ENCODE assay signal across 1 cellular context in genomic region chr2:105328281-105329196, GRCh38.
TF ChIP-seq lines count a peak whose summit lies in the region.

No MANE protein-coding gene starts in this region.

TF ChIP-seq in HepG2, 621 proteins besides CTCF, POLR2A, EP300 and RAD21 (continued from another document and continues in another):
- TF ChIP-seq STAT6 (CRISPR knock-in tag; IDR thresholded peaks at IDR 0.05; ENCODE audit: borderline replicate concordance) (no peak), ZNF782 (CRISPR knock-in tag; IDR thresholded peaks at IDR 0.05; ENCODE audit: borderline replicate concordance) (peak; percentile 87; the same call in 1 of the 2 replicates), ZFP82 (CRISPR knock-in tag; IDR thresholded peaks at IDR 0.05; ENCODE audit: borderline replicate concordance) (no peak), U2AF1 (optimal IDR thresholded peaks at IDR 0.05; ENCODE audit: low read depth, low read length) (no peak), ATF7 (IDR thresholded peaks at IDR 0.05) (no peak), ATF7 (CRISPR knock-in tag; IDR thresholded peaks at IDR 0.05) (peak; percentile 82), ZXDC (CRISPR knock-in tag; IDR thresholded peaks at IDR 0.05) (peak; percentile 45), AFF4 (CRISPR knock-in tag; IDR thresholded peaks at IDR 0.05) (peak; percentile 83; the same call in 1 of the 2 replicates), ZNF704 (CRISPR knock-in tag; IDR thresholded peaks at IDR 0.05; ENCODE audit: borderline replicate concordance) (peak; percentile 99), FOXK2 (IDR thresholded peaks at IDR 0.05) (no peak), ZNF740 (CRISPR knock-in tag; IDR thresholded peaks at IDR 0.05) (no peak; the same call in 1 of the 2 replicates), ESRRA (CRISPR knock-in tag; IDR thresholded peaks at IDR 0.05; ENCODE audit: low read depth) (peak; percentile 37; the same call in 1 of the 2 replicates), ZNF850 (CRISPR knock-in tag; conservative IDR thresholded peaks at IDR 0.05) (no peak), IRX3 (CRISPR knock-in tag; IDR thresholded peaks at IDR 0.05; ENCODE audit: borderline replicate concordance, low read depth) (peak; percentile 88; the same call in 1 of the 2 replicates), PRPF4 (IDR thresholded peaks at IDR 0.05; ENCODE audit: low read depth, low read length, poor library complexity, severe bottlenecking) (no peak), ATF5 (CRISPR knock-in tag; IDR thresholded peaks at IDR 0.05; ENCODE audit: low read depth) (peak; percentile 90; the same call in 1 of the 2 replicates), ZNF383 (CRISPR knock-in tag; IDR thresholded peaks at IDR 0.05; ENCODE audit: borderline replicate concordance) (no peak), HDAC1 (CRISPR knock-in tag; IDR thresholded peaks at IDR 0.05) (peak; percentile 59; the same call in 1 of the 2 replicates), U2AF2 (IDR thresholded peaks at IDR 0.05; ENCODE audit: low read depth, low read length) (no peak), ZFP91 (CRISPR knock-in tag; IDR thresholded peaks at IDR 0.05; ENCODE audit: borderline replicate concordance) (peak; percentile 76), YEATS2 (CRISPR knock-in tag; IDR thresholded peaks at IDR 0.05; ENCODE audit: borderline replicate concordance) (peak; percentile 58; the same call in 1 of the 2 replicates), ZNF605 (CRISPR knock-in tag; IDR thresholded peaks at IDR 0.05) (peak; percentile 95), ZUFSP (CRISPR knock-in tag; IDR thresholded peaks at IDR 0.05; ENCODE audit: borderline replicate concordance) (no peak), ADNP (CRISPR knock-in tag; IDR thresholded peaks at IDR 0.05) (no peak), SAFB2 (CRISPR knock-in tag; IDR thresholded peaks at IDR 0.05; ENCODE audit: borderline replicate concordance, low read depth) (peak; percentile 67; the same call in 1 of the 2 replicates), KMT2B (CRISPR knock-in tag; IDR thresholded peaks at IDR 0.05) (peak; percentile 59), TCF12 (IDR thresholded peaks at IDR 0.05) (no peak), TCF12 (CRISPR knock-in tag; IDR thresholded peaks at IDR 0.05) (no peak), ZNF446 (CRISPR knock-in tag; IDR thresholded peaks at IDR 0.05) (no peak), HMG20B (CRISPR knock-in tag; conservative IDR thresholded peaks at IDR 0.05) (no peak), ZBTB2 (CRISPR knock-in tag; IDR thresholded peaks at IDR 0.05; ENCODE audit: low read depth) (peak; percentile 23; the same call in 1 of the 2 replicates), ZNF7 (CRISPR knock-in tag; IDR thresholded peaks at IDR 0.05) (no peak), RBM39 (IDR thresholded peaks at IDR 0.05; ENCODE audit: low read depth, low read length, poor library complexity, severe bottlenecking) (no peak), ZNF562 (CRISPR knock-in tag; IDR thresholded peaks at IDR 0.05; ENCODE audit: borderline replicate concordance) (no peak), ETV5 (CRISPR knock-in tag; IDR thresholded peaks at IDR 0.05; ENCODE audit: borderline replicate concordance) (peak; percentile 68), HOXA3 (CRISPR knock-in tag; IDR thresholded peaks at IDR 0.05) (peak; percentile 82), RELA (CRISPR knock-in tag; IDR thresholded peaks at IDR 0.05) (no peak; the same call in 1 of the 2 replicates), CEBPG (CRISPR knock-in tag; IDR thresholded peaks at IDR 0.05) (no peak), ZNF841 (CRISPR knock-in tag; IDR thresholded peaks at IDR 0.05; ENCODE audit: borderline replicate concordance) (no peak), HNRNPL (IDR thresholded peaks at IDR 0.05; ENCODE audit: low read depth, low read length) (no peak), BCLAF1 (IDR thresholded peaks at IDR 0.05) (no peak), ZNF672 (CRISPR knock-in tag; IDR thresholded peaks at IDR 0.05) (no peak)
